Comparison of ENCODE assay signal across 1 cellular context in genomic region chr17:39107973-39108372, GRCh38.
TF ChIP-seq lines count a peak whose summit lies in the region.

No MANE protein-coding gene starts in this region.

TF ChIP-seq in GM23338, 12 proteins besides CTCF, POLR2A, EP300 and RAD21 (continued from another document):
- TF ChIP-seq ZNF462 (CRISPR knock-in tag; IDR thresholded peaks at IDR 0.05), result no peak
- TF ChIP-seq REST (IDR thresholded peaks at IDR 0.05; ENCODE audit: unreplicated experiment), result no peak
